22 cellular contexts compared by ENCODE assay signal in genomic region chr11:37322333-37323194, GRCh38.
"Had no signal": no experiment of that assay in that cellular context is flagged by ENCODE, and none has a peak within 500 bp of the region (broad histone marks: within the 10 kb centered on the region; RNA-seq: fewer than 3 reads in every experiment).

No MANE protein-coding gene starts in this region.

- H3K9me3 ChIP-seq: body of pancreas, gastroesophageal sphincter, lower lobe of right lung, right atrium auricular region had no signal

- H3K79me2 ChIP-seq: hepatocyte had no signal

- H3K27ac ChIP-seq: body of pancreas, gastroesophageal sphincter, hepatocyte, lower lobe of right lung, right atrium auricular region, spleen had no signal

- H3K4me1 ChIP-seq: body of pancreas, gastroesophageal sphincter, lower lobe of right lung, right atrium auricular region, spleen had no signal

- H3K27me3 ChIP-seq: body of pancreas, gastroesophageal sphincter, hepatocyte, right atrium auricular region, spleen had no signal

- ATAC-seq: activated CD4-positive, CD25-positive, alpha-beta regulatory T cell treated with anti-CD3 and anti-CD28 coated beads, Interleukin-2, amount 50 U/mL, for 24 hours; activated CD8-positive, alpha-beta memory T cell treated with anti-CD3 and anti-CD28 coated beads, Interleukin-2, amount 10 ng/mL, durations not matched to agents 7 days and 5 days; body of pancreas; gastroesophageal sphincter; lower lobe of right lung; stimulated activated naive B cell treated with anti-CD40 and anti-IgM and Interleukin-4, amounts not matched to agents 10 μg/mL and 1 μg/mL and 100 μg/mL, for 72 hours; T-helper 17 cell had no signal

- H3K4me3 ChIP-seq: body of pancreas, gastroesophageal sphincter, hepatocyte, lower lobe of right lung, right atrium auricular region, spleen had no signal

- H3K4me2 ChIP-seq: hepatocyte had no signal

- DNase-seq: activated CD4-positive, alpha-beta T cell treated with anti-CD3 and anti-CD28 coated beads, Interleukin-2, amount 50 U/mL, for 4 hours; activated CD8-positive, alpha-beta memory T cell treated with anti-CD3 and anti-CD28 coated beads, Interleukin-2, amount 10 ng/mL, durations not matched to agents 7 days and 5 days; activated effector memory CD4-positive, alpha-beta T cell treated with Interleukin-2 at 50 U/mL for 16 hours; activated T-cell treated with anti-CD3 and anti-CD28 coated beads, Interleukin-2, amount 50 U/mL, for 24 hours; body of pancreas; cortex of kidney; effector memory CD4-positive, alpha-beta T cell; kidney glomerular epithelial cell; lower lobe of right lung; midbrain; naive B cell; posterior cingulate gyrus; spleen; stimulated activated CD4-positive, alpha-beta T cell treated with anti-CD3 and anti-CD28 coated beads, Interleukin-1b, Interleukin-23, amount 100 ng/mL, for 48 hours; stimulated activated naive B cell treated with anti-CD40 and anti-IgM and Interleukin-4, amounts not matched to agents 10 μg/mL and 1 μg/mL and 100 μg/mL, for 72 hours; substantia nigra; T-helper 17 cell; trophoblast cell had no signal

- H2AFZ ChIP-seq: hepatocyte had no signal

- H3K36me3 ChIP-seq: gastroesophageal sphincter, lower lobe of right lung, right atrium auricular region, spleen had no signal
